15 cellular contexts compared by ENCODE assay signal in the genomic region with DNA sequence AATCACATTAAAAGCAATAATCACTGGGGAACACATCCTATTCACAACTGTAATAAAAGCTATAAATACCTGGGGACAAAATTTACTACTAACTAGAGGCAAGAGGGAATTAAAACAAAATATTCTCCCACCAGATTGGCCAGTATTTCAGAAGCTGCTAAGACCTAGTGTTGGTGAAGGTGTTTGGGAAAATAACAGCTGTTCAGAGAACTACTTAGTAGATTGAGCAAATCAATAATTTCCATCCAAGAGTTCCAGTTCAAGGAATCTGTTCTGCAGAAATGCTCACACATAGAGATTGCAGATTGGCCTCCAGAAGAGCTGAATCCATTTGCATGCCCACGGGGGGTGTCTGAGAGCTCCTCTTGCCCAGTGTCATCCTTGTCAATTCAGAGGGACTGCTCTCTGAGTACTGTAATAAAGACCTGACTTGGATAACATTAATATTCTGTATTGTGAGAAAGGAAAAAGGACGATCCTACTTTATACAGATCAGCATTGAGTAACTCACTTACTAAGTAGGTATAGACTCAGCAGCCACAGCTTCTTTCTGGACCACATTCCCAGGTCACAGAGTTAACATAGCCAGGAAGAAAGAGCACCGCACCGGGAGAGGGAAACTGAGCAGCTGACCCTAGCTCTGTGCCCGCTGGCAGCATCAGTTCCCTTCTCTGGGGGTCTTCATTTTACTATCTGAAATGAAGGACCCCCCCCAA. TPM values are rescaled to one million over a fixed set of nuclear protein-coding genes. Genes with fewer than 3 reads are reported as not detected.
DNase-seq lines count a peak whose midpoint lies in the region; ATAC-seq, FAIRE-seq and TF ChIP-seq lines count a peak whose summit lies in the region.
"Had no signal": no experiment of that assay in that cellular context is flagged by ENCODE, and none has a peak within 500 bp of the region (broad histone marks: within the 10 kb centered on the region; RNA-seq: fewer than 3 reads in every experiment).

No MANE protein-coding gene starts in this region.

- no peak for DNase-seq in MM.1S
- no peak for DNase-seq in GM12878 (ENCODE audit: low read depth, low spot score)
- DNase-seq in right atrium auricular region (ENCODE audit: low spot score), result no peak
- no peak for DNase-seq in stimulated activated naive B cell treated with anti-CD40 and anti-IgM and Interleukin-4, amounts not matched to agents 10 μg/mL and 1 μg/mL and 100 μg/mL, for 72 hours
- DNase-seq in NCI-H82 treated with DMSO at 0.1 percent for 48 hours (lab: John Stamatoyannopoulos, UW; ENCODE audit: unreplicated experiment), result no peak
- DNase-seq in G401 (ENCODE audit: low spot score), result no peak
- no peak for DNase-seq in activated T-cell treated with anti-CD3 and anti-CD28 coated beads for 4 hours
- no peak for DNase-seq in activated naive CD4-positive, alpha-beta T cell treated with anti-CD3 and anti-CD28 coated beads, Interleukin-2, amount 10 ng/mL, durations not matched to agents 7 days and 5 days
- DNase-seq: activated T-cell treated with anti-CD3 and anti-CD28 coated beads, Interleukin-2, amount 50 U/mL, for 72 hours; C1 segment of cervical spinal cord; cerebellar nuclear complex; hippocampal formation; NCI-H1417; NCI-H345; psoas muscle had no signal

- H3K9me3 Mint-ChIP-seq in stimulated activated naive B cell treated with anti-CD40 and anti-IgM and Interleukin-4, amounts not matched to agents 10 μg/mL and 1 μg/mL and 100 μg/mL, for 72 hours, result no peaks in the 10 kb centered on the region
- peaks cover 6% of the 10 kb centered on the region for H3K9me3 Mint-ChIP-seq in activated naive CD4-positive, alpha-beta T cell treated with anti-CD3 and anti-CD28 coated beads, Interleukin-2, amount 10 ng/mL, durations not matched to agents 7 days and 5 days

- H3K4me3 Mint-ChIP-seq in stimulated activated naive B cell treated with anti-CD40 and anti-IgM and Interleukin-4, amounts not matched to agents 10 μg/mL and 1 μg/mL and 100 μg/mL, for 72 hours, result no peak overlapping the region
- no peak overlapping the region for H3K4me3 Mint-ChIP-seq in activated naive CD4-positive, alpha-beta T cell treated with anti-CD3 and anti-CD28 coated beads, Interleukin-2, amount 10 ng/mL, durations not matched to agents 7 days and 5 days
- H3K4me3 Mint-ChIP-seq: activated T-cell treated with anti-CD3 and anti-CD28 coated beads, Interleukin-2, amount 50 U/mL, for 72 hours had no signal

- FAIRE-seq in GM12878 (lab: Jason Lieb, UNC), result no peak

- H3K36me3 ChIP-seq in MM.1S (replicated peaks; ENCODE audit: insufficient read depth, low read length) (no peaks in the 10 kb centered on the region), GM12878 (ENCODE audit: control insufficient read depth in 2 of 2, insufficient read depth in 2 of 2, low read length in 1 of 2) (peaks cover 0 to 3% of the 10 kb centered on the region in 2 experiments; a peak in 1 of 4 replicates), right atrium auricular region (peaks cover 29% of the 10 kb centered on the region)

- H3K79me2 ChIP-seq in MM.1S (ENCODE audit: low read length) (no peaks in the 10 kb centered on the region), GM12878 (ENCODE audit: control insufficient read depth, insufficient read depth, low read length) (peaks cover 14% of the 10 kb centered on the region)

- H3K4me1 ChIP-seq in MM.1S (ENCODE audit: low read length) (peaks cover 14% of the 10 kb centered on the region), GM12878 (ENCODE audit: control insufficient read depth, insufficient read depth, low read length) (peaks cover 28% of the 10 kb centered on the region), right atrium auricular region (peaks cover 0 to 80% of the 10 kb centered on the region in 2 donors)

- H3K27me3 Mint-ChIP-seq in stimulated activated naive B cell treated with anti-CD40 and anti-IgM and Interleukin-4, amounts not matched to agents 10 μg/mL and 1 μg/mL and 100 μg/mL, for 72 hours, result no peaks in the 10 kb centered on the region
- peaks cover 38% of the 10 kb centered on the region for H3K27me3 Mint-ChIP-seq in activated naive CD4-positive, alpha-beta T cell treated with anti-CD3 and anti-CD28 coated beads, Interleukin-2, amount 10 ng/mL, durations not matched to agents 7 days and 5 days

- RAD21 ChIA-PET in GM12878 (lab: Charles Lee; ENCODE audit: unreplicated experiment), result interaction anchor here (1.0 kb wide), 1 partner anchor 14 kb away, joined by 3 read pairs; no protein-coding TSS in a partner anchor

- H2AFZ ChIP-seq in MM.1S (ENCODE audit: low read length) (no peak overlapping the region), GM12878 (ENCODE audit: control insufficient read depth, low read depth, low read length) (no peak overlapping the region)

- no peak for ATAC-seq in GM12878
- no peak for ATAC-seq in stimulated activated naive B cell treated with anti-CD40 and anti-IgM and Interleukin-4, amounts not matched to agents 10 μg/mL and 1 μg/mL and 100 μg/mL, for 72 hours (replicated peaks)
- ATAC-seq: activated T-cell treated with anti-CD3 and anti-CD28 coated beads, Interleukin-2, amount 50 U/mL, for 72 hours; psoas muscle had no signal

- POLR2A ChIA-PET in GM12878 (lab: Charles Lee), result interaction anchor here (0.9 kb wide), 1 partner anchor 56 kb away, joined by 4 read pairs; no protein-coding TSS in a partner anchor

- H3K4me2 ChIP-seq in MM.1S (ENCODE audit: low read depth, low read length), result peak overlapping the region; percentile 40; the same call in 1 of the 2 replicates
- H3K4me2 ChIP-seq in GM12878 (ENCODE audit: control insufficient read depth, insufficient read depth), result peak overlapping the region; percentile 28; the same call in 1 of the 2 replicates

- no peaks in the 10 kb centered on the region for H3K9me2 ChIP-seq in MM.1S (replicated peaks; ENCODE audit: insufficient read depth, low read length)

- TF ChIP-seq RAD21 in GM12878 (IDR thresholded peaks at IDR 0.05; ENCODE audit: insufficient read depth, low read depth, low read length), result no peak

- WGBS in GM12878 (ENCODE audit: insufficient coverage, insufficient replicate concordance, low lambda C conversion rate, missing lambda C conversion rate), result 76% methylated on average over 5 of the region's 5 CpGs

- TF ChIP-seq EP300 in GM12878 (IDR thresholded peaks at IDR 0.05; ENCODE audit: borderline replicate concordance in 1 of 2, control insufficient read depth in 1 of 2, low read depth in 2 of 2, low read length in 2 of 2), result no peak

- H3K27me3 ChIP-seq in MM.1S (replicated peaks; ENCODE audit: insufficient read depth, low read length) (no peaks in the 10 kb centered on the region), GM12878 (replicated peaks in 1 of 2; ENCODE audit: control insufficient read depth in 2 of 2, insufficient read depth in 2 of 2, low read length in 1 of 2) (no peaks in the 10 kb centered on the region), right atrium auricular region (no peaks in the 10 kb centered on the region)

- H3F3A ChIP-seq in MM.1S (ENCODE audit: insufficient read depth, low read length), result 0 out of 2 replicates have a peak, but pooled peaks cover 4% of the 10 kb centered on the region

- H4K20me1 ChIP-seq in MM.1S (ENCODE audit: insufficient read depth, low read length), result no peaks in the 10 kb centered on the region
- H4K20me1 ChIP-seq in GM12878 (ENCODE audit: control insufficient read depth, insufficient read depth), result no peaks in the 10 kb centered on the region

- H3K36me3 Mint-ChIP-seq in stimulated activated naive B cell treated with anti-CD40 and anti-IgM and Interleukin-4, amounts not matched to agents 10 μg/mL and 1 μg/mL and 100 μg/mL, for 72 hours, result peaks cover 27 to 38% of the 10 kb centered on the region in 2 donors
- H3K36me3 Mint-ChIP-seq in activated naive CD4-positive, alpha-beta T cell treated with anti-CD3 and anti-CD28 coated beads, Interleukin-2, amount 10 ng/mL, durations not matched to agents 7 days and 5 days, result peaks cover 2% of the 10 kb centered on the region

- H3K4me3 ChIP-seq in MM.1S (ENCODE audit: low read length) (no peak overlapping the region), GM12878 (peak overlapping the region; percentile 4; the same call in 1 of the 2 replicates), right atrium auricular region (no peak overlapping the region)
- H3K4me3 ChIP-seq: psoas muscle had no signal

- H3K27ac Mint-ChIP-seq in stimulated activated naive B cell treated with anti-CD40 and anti-IgM and Interleukin-4, amounts not matched to agents 10 μg/mL and 1 μg/mL and 100 μg/mL, for 72 hours, result peak overlapping the region; percentile 47
- no peak overlapping the region for H3K27ac Mint-ChIP-seq in activated naive CD4-positive, alpha-beta T cell treated with anti-CD3 and anti-CD28 coated beads, Interleukin-2, amount 10 ng/mL, durations not matched to agents 7 days and 5 days
- H3K27ac Mint-ChIP-seq: activated T-cell treated with anti-CD3 and anti-CD28 coated beads, Interleukin-2, amount 50 U/mL, for 72 hours had no signal

- SMC1A ChIA-PET in GM12878 (lab: Charles Lee; ENCODE audit: uncharacterized antibody, unreplicated experiment), result interaction anchor here (0.7 kb wide), 1 partner anchor 62 kb away, joined by 3 read pairs; no protein-coding TSS in a partner anchor

- CTCF ChIA-PET in GM12878 (lab: Yijun Ruan, JAX), result interaction anchor here (1.6 to 4.7 kb wide), 2 partner anchors 14 to 42 kb away, joined by 5 to 32 read pairs; no protein-coding TSS in a partner anchor
- CTCF ChIA-PET in activated naive CD4-positive, alpha-beta T cell treated with anti-CD3 and anti-CD28 coated beads, Interleukin-2, amount 10 ng/mL, durations not matched to agents 7 days and 5 days (lab: Charles Lee), result interaction anchor here (2.5 kb wide), 1 partner anchor 15 kb away, joined by 13 read pairs; no protein-coding TSS in a partner anchor

- TF ChIP-seq CTCF in MM.1S (IDR thresholded peaks at IDR 0.05; ENCODE audit: low read length), result no peak
- TF ChIP-seq CTCF in GM12878 (IDR thresholded peaks at IDR 0.05 in 2 of 3, conservative IDR thresholded peaks at IDR 0.05 in 1 of 3; ENCODE audit: control insufficient read depth in 2 of 3, extremely low read depth in 1 of 3, insufficient read depth in 1 of 3, low read depth in 3 of 3, low read length in 3 of 3), result no peak
- no peak for TF ChIP-seq CTCF in right atrium auricular region (IDR thresholded peaks at IDR 0.05)

- H3K9me3 ChIP-seq in MM.1S (replicated peaks; ENCODE audit: insufficient read depth, low read length), result no peaks in the 10 kb centered on the region
- peaks cover 9% of the 10 kb centered on the region; the same call in 2 of the 3 replicates for H3K9me3 ChIP-seq in GM12878 (replicated peaks; ENCODE audit: control insufficient read depth, insufficient read depth, low read length)
- H3K9me3 ChIP-seq in right atrium auricular region, result peaks cover 0 to 8% of the 10 kb centered on the region in 2 donors

- H3K27ac ChIP-seq in MM.1S (ENCODE audit: low read length) (no peak overlapping the region), GM12878 (ENCODE audit: control insufficient read depth, insufficient read depth) (peak overlapping the region; percentile 5), right atrium auricular region (peak overlapping the region; percentile 80 to 82)
- H3K27ac ChIP-seq: psoas muscle had no signal

- in situ Hi-C loops in GM12878 (cut with MboI) (no loop called here), G401 (cut with HindIII; ENCODE audit: low sequenced_read_pairs) (no loop called here)

- intact Hi-C loops in GM12878 (cut with micrococcal nuclease; ENCODE audit: unreplicated experiment), result no loop called here

- H3K9ac ChIP-seq in MM.1S (ENCODE audit: low read length) (no peak overlapping the region), GM12878 (ENCODE audit: control insufficient read depth, insufficient read depth, low read length) (no peak overlapping the region)

- BruUV-seq in GM12878 (replicated peaks; lab: Mats Ljungman, UMichigan), result no TSS peak

- peaks cover 36 to 58% of the 10 kb centered on the region in 2 donors for H3K4me1 Mint-ChIP-seq in stimulated activated naive B cell treated with anti-CD40 and anti-IgM and Interleukin-4, amounts not matched to agents 10 μg/mL and 1 μg/mL and 100 μg/mL, for 72 hours
- peaks cover 6% of the 10 kb centered on the region for H3K4me1 Mint-ChIP-seq in activated naive CD4-positive, alpha-beta T cell treated with anti-CD3 and anti-CD28 coated beads, Interleukin-2, amount 10 ng/mL, durations not matched to agents 7 days and 5 days

- no peak for TF ChIP-seq POLR2A in GM12878 (IDR thresholded peaks at IDR 0.05; ENCODE audit: low read depth, low read length)

RNA-seq across cellular contexts. Expression of a gene that starts 5.6 kb away (rescaled TPM):
- 43.5 and 49.0 TPM in 2 replicates for total RNA-seq in GM12878 (2013; cell fraction: nucleolus; rRNA removed)
- total RNA-seq in GM12878 (2014; rRNA removed) (189 and 197 TPM in 2 replicates), GM12878 (2014; rRNA removed; fragmentation: Illumina TruSeq; extraction: Trizol) (59.3 and 67.4 TPM in 2 replicates), GM12878 (2021) (94.0 and 97.7 TPM in 2 replicates), right atrium auricular region (100 to 1,000 TPM; 158 to 337 TPM)
- polyA plus RNA-seq in GM12878 (2011; ENCODE audit: low read depth), result 29.8 TPM
- polyA plus RNA-seq in GM12878 (2011; rRNA removed) (14.7 and 27.4 TPM in 2 replicates), GM12878 (2014; fragmentation: Illumina TruSeq; extraction: Trizol) (34.0 and 55.0 TPM in 2 replicates), GM12878 (2014; fragmentation: Nextera tagmentation; extraction: Ambion mirVana) (10 to 100 TPM; 47.0 to 66.8 TPM), GM12878 (2014; rRNA removed) (213 and 262 TPM in 2 replicates), GM12878 (2016; fragmentation: Nextera tagmentation; extraction: Ambion mirVana) (100 to 1,000 TPM; 149 to 160 TPM)
- 40.8 and 63.2 TPM in 2 replicates for polyA plus RNA-seq in GM12878 (2011; cell fraction: cytosol; rRNA removed)
- 31.2 and 60.2 TPM in 2 replicates for polyA plus RNA-seq in GM12878 (2011; cell fraction: nucleus; rRNA removed)
- polyA plus RNA-seq in GM12878 (2012), result 52.7 and 61.0 TPM in 2 replicates
- 28.0 and 43.6 TPM in 2 replicates for polyA minus RNA-seq in GM12878 (2011; rRNA and poly(A)+ RNA removed)
- 12.6 and 22.6 TPM in 2 replicates for polyA minus RNA-seq in GM12878 (2011; cell fraction: cytosol; rRNA and poly(A)+ RNA removed)
- 5.3 and 15.6 TPM in 2 replicates for polyA minus RNA-seq in GM12878 (2011; cell fraction: nucleus; rRNA and poly(A)+ RNA removed)
- 734 and 738 TPM in 2 replicates for total RNA-seq in G401 (2014; rRNA removed; shearing (Covaris generic))

RNA-seq across cellular contexts. Expression of a gene that starts 59.5 kb away (rescaled TPM):
- total RNA-seq in GM12878 (2013; cell fraction: nucleolus; rRNA removed), result not detected in 2 replicates
- total RNA-seq in GM12878 (2014; rRNA removed) (not detected in 2 replicates), GM12878 (2014; rRNA removed; fragmentation: Illumina TruSeq; extraction: Trizol) (not detected in 2 replicates), GM12878 (2021) (not detected in 2 replicates), right atrium auricular region (1 to 10 TPM in 1 of 2 donors, under 1 TPM in 1; 0.82 to 3.9 TPM)
- not detected for polyA plus RNA-seq in GM12878 (2011; ENCODE audit: low read depth)
- polyA plus RNA-seq in GM12878 (2011; rRNA removed) (not detected in 2 replicates), GM12878 (2014; fragmentation: Illumina TruSeq; extraction: Trizol) (not detected in 2 replicates), GM12878 (2014; fragmentation: Nextera tagmentation; extraction: Ambion mirVana) (not detected), GM12878 (2014; rRNA removed) (not detected in 2 replicates), GM12878 (2016; fragmentation: Nextera tagmentation; extraction: Ambion mirVana) (not detected)
- polyA plus RNA-seq in GM12878 (2011; cell fraction: cytosol; rRNA removed), result not detected in 2 replicates
- not detected in 2 replicates for polyA plus RNA-seq in GM12878 (2011; cell fraction: nucleus; rRNA removed)
- not detected in 2 replicates for polyA plus RNA-seq in GM12878 (2012)
- polyA minus RNA-seq in GM12878 (2011; rRNA and poly(A)+ RNA removed), result not detected in 2 replicates
- polyA minus RNA-seq in GM12878 (2011; cell fraction: cytosol; rRNA and poly(A)+ RNA removed), result not detected in 2 replicates
- polyA minus RNA-seq in GM12878 (2011; cell fraction: nucleus; rRNA and poly(A)+ RNA removed), result not detected in 2 replicates
- total RNA-seq in G401 (2014; rRNA removed; shearing (Covaris generic)), result not detected in 2 replicates
- total RNA-seq: activated T-cell treated with anti-CD3 and anti-CD28 coated beads, Interleukin-2, amount 50 U/mL, for 72 hours had no signal
